Comparison of ENCODE assay signal across 18 cellular contexts in the genomic region with DNA sequence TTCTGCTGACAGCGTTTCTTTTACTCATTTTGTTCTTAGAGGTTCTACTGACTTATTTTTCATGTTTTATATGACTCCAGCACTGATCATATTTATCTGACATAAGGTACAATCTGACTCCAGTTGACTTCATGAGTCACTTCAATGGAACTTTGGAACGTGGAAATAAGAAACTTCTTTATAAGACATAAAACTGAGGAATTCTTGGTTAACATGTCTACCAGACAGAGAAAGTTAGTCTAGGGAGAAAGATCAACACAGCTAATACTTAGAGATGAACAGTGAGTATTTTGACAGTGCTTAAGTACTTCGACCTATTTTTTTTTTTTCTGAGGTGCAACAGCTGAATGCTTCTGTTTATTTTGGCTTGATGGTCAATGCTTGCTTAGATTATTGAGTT.
DNase-seq lines count a peak whose midpoint lies in the region; ATAC-seq and TF ChIP-seq lines count a peak whose summit lies in the region.
"Had no signal": no experiment of that assay in that cellular context is flagged by ENCODE, and none has a peak within 500 bp of the region (broad histone marks: within the 10 kb centered on the region; RNA-seq: fewer than 3 reads in every experiment).

No MANE protein-coding gene starts in this region.

- H3K36me3 Mint-ChIP-seq in Caco-2 (ENCODE audit: insufficient read depth, unreplicated experiment) = no peaks in the 10 kb centered on the region
- H3K36me3 Mint-ChIP-seq in stimulated activated effector memory CD8-positive, alpha-beta T cell treated with anti-CD3 and anti-CD28 coated beads, Interleukin-12 subunit alpha, Interleukin-12 subunit beta, amount 100 ng/mL, for 72 hours = no peaks in the 10 kb centered on the region

- no peak for TF ChIP-seq CTCF in BJ (IDR thresholded peaks at IDR 0.05; ENCODE audit: insufficient read depth, low read depth, low read length)
- TF ChIP-seq CTCF in PC-9 (conservative IDR thresholded peaks at IDR 0.05) = no peak
- no peak for TF ChIP-seq CTCF in osteoblast (IDR thresholded peaks at IDR 0.05; ENCODE audit: extremely low read depth, low read depth, low read length)
- TF ChIP-seq CTCF in Caco-2 (IDR thresholded peaks at IDR 0.05; ENCODE audit: insufficient read depth in 1 of 2, low read depth in 1 of 2, low read length in 1 of 2, severe bottlenecking in 1 of 2, unreplicated experiment in 1 of 2) = no peak

- no peaks in the 10 kb centered on the region; the same call in 1 of the 2 replicates for H3K9me2 ChIP-seq in PC-9 (ENCODE audit: insufficient read depth)

- BruUV-seq in PC-9 (replicated peaks; lab: Mats Ljungman, UMichigan) = no TSS peak
- BruUV-seq in Caco-2 (replicated peaks; lab: Mats Ljungman, UMichigan) = no TSS peak

- CTCF ChIA-PET in BJ (lab: Yijun Ruan, JAX) = no interaction called here
- CTCF ChIA-PET in PC-9 (lab: Charles Lee) = no interaction called here
- CTCF ChIA-PET in Caco-2 (lab: Charles Lee) = no interaction called here

- no peaks in the 10 kb centered on the region for H3K4me1 Mint-ChIP-seq in Caco-2 (ENCODE audit: low read depth, unreplicated experiment)
- H3K4me1 Mint-ChIP-seq in stimulated activated effector memory CD8-positive, alpha-beta T cell treated with anti-CD3 and anti-CD28 coated beads, Interleukin-12 subunit alpha, Interleukin-12 subunit beta, amount 100 ng/mL, for 72 hours = no peaks in the 10 kb centered on the region
- H3K4me1 Mint-ChIP-seq: activated naive CD8-positive, alpha-beta T cell treated with anti-CD3 and anti-CD28 coated beads, Interleukin-2, amount 50 U/mL, for 24 hours; B cell had no signal

- H3K9me3 ChIP-seq in PC-9 (ENCODE audit: insufficient read depth, low read depth) (no peaks in the 10 kb centered on the region), osteoblast (ENCODE audit: low read depth, low read length) (no peaks in the 10 kb centered on the region), Caco-2 (no peaks in the 10 kb centered on the region)

- H3K4me3 Mint-ChIP-seq in Caco-2 (ENCODE audit: unreplicated experiment) = no peak overlapping the region
- H3K4me3 Mint-ChIP-seq in stimulated activated effector memory CD8-positive, alpha-beta T cell treated with anti-CD3 and anti-CD28 coated beads, Interleukin-12 subunit alpha, Interleukin-12 subunit beta, amount 100 ng/mL, for 72 hours = no peak overlapping the region
- H3K4me3 Mint-ChIP-seq: activated naive CD8-positive, alpha-beta T cell treated with anti-CD3 and anti-CD28 coated beads, Interleukin-2, amount 50 U/mL, for 24 hours; activated T-cell treated with anti-CD3 and anti-CD28 coated beads, Interleukin-2, amount 50 U/mL, for 4 hours; B cell; stimulated activated naive CD8-positive, alpha-beta T cell treated with anti-CD3 and anti-CD28 coated beads, Interleukin-15, Interleukin-2, amounts not matched to agents 100 ng/mL and 50 ng/mL, for 24 hours had no signal

- H3K9me3 Mint-ChIP-seq in Caco-2 (ENCODE audit: unreplicated experiment) = no peaks in the 10 kb centered on the region
- H3K9me3 Mint-ChIP-seq in stimulated activated effector memory CD8-positive, alpha-beta T cell treated with anti-CD3 and anti-CD28 coated beads, Interleukin-12 subunit alpha, Interleukin-12 subunit beta, amount 100 ng/mL, for 72 hours = peaks cover 8% of the 10 kb centered on the region
- H3K9me3 Mint-ChIP-seq: activated T-cell treated with anti-CD3 and anti-CD28 coated beads, Interleukin-2, amount 50 U/mL, for 4 hours had no signal

- H4K20me1 ChIP-seq in PC-9 (ENCODE audit: insufficient read depth) (no peaks in the 10 kb centered on the region), osteoblast (ENCODE audit: insufficient read depth, low read length) (no peaks in the 10 kb centered on the region)

- no peaks in the 10 kb centered on the region for H3F3A ChIP-seq in PC-9 (ENCODE audit: insufficient read depth, low read depth)

- H3K4me1 ChIP-seq in PC-9 (replicated peaks; ENCODE audit: insufficient read depth) = 0 out of 2 replicates have a peak, but pooled peaks cover 3% of the 10 kb centered on the region
- peaks cover 13% of the 10 kb centered on the region for H3K4me1 ChIP-seq in osteoblast (ENCODE audit: insufficient read depth, low read length)
- no peaks in the 10 kb centered on the region for H3K4me1 ChIP-seq in Caco-2

- H3K27ac ChIP-seq in PC-9 = no peak overlapping the region
- no peak overlapping the region for H3K27ac ChIP-seq in osteoblast (ENCODE audit: low read depth, low read length)
- H3K27ac ChIP-seq: KMS-11 had no signal

- H3K27me3 Mint-ChIP-seq in Caco-2 (ENCODE audit: insufficient read depth, unreplicated experiment) = peaks cover 4% of the 10 kb centered on the region
- H3K27me3 Mint-ChIP-seq: activated naive CD8-positive, alpha-beta T cell treated with anti-CD3 and anti-CD28 coated beads, Interleukin-2, amount 50 U/mL, for 24 hours; B cell; stimulated activated naive CD8-positive, alpha-beta T cell treated with anti-CD3 and anti-CD28 coated beads, Interleukin-15, Interleukin-2, amounts not matched to agents 100 ng/mL and 50 ng/mL, for 24 hours had no signal

- no peak overlapping the region for H3K27ac Mint-ChIP-seq in Caco-2 (ENCODE audit: unreplicated experiment)
- H3K27ac Mint-ChIP-seq in stimulated activated effector memory CD8-positive, alpha-beta T cell treated with anti-CD3 and anti-CD28 coated beads, Interleukin-12 subunit alpha, Interleukin-12 subunit beta, amount 100 ng/mL, for 72 hours = no peak overlapping the region
- H3K27ac Mint-ChIP-seq: activated naive CD8-positive, alpha-beta T cell treated with anti-CD3 and anti-CD28 coated beads, Interleukin-2, amount 50 U/mL, for 24 hours; B cell; stimulated activated naive CD8-positive, alpha-beta T cell treated with anti-CD3 and anti-CD28 coated beads, Interleukin-15, Interleukin-2, amounts not matched to agents 100 ng/mL and 50 ng/mL, for 24 hours had no signal

- H3K79me2 ChIP-seq in PC-9 (ENCODE audit: low read depth) (no peaks in the 10 kb centered on the region), osteoblast (ENCODE audit: insufficient read depth, low read length) (no peaks in the 10 kb centered on the region)

- intact Hi-C loops in PC-9 (cut with micrococcal nuclease; ENCODE audit: unreplicated experiment) (no loop called here), Caco-2 (cut with micrococcal nuclease; ENCODE audit: unreplicated experiment) (no loop called here)

- H3K36me3 ChIP-seq in BJ (ENCODE audit: control insufficient read depth, insufficient read depth, low read length) (no peaks in the 10 kb centered on the region), PC-9 (ENCODE audit: low read depth) (no peaks in the 10 kb centered on the region), osteoblast (ENCODE audit: insufficient read depth, low read length) (no peaks in the 10 kb centered on the region), Caco-2 (ENCODE audit: control insufficient read depth, insufficient read depth, low read length) (no peaks in the 10 kb centered on the region)

- H3K4me3 ChIP-seq in BJ (ENCODE audit: low read depth, low read length) (no peak overlapping the region), PC-9 (no peak overlapping the region), osteoblast (ENCODE audit: insufficient read depth, low read length) (no peak overlapping the region), Caco-2 (ENCODE audit: low read depth, low read length) (no peak overlapping the region)

- POLR2A ChIA-PET in BJ (lab: Charles Lee) (no interaction called here), PC-9 (lab: Charles Lee; ENCODE audit: unreplicated experiment) (no interaction called here), Caco-2 (lab: Charles Lee) (no interaction called here)

- no peak for ATAC-seq in stimulated activated effector memory CD8-positive, alpha-beta T cell treated with anti-CD3 and anti-CD28 coated beads, Interleukin-12 subunit alpha, Interleukin-12 subunit beta, amount 100 ng/mL, for 72 hours
- ATAC-seq: activated naive CD8-positive, alpha-beta T cell treated with anti-CD3 and anti-CD28 coated beads, Interleukin-2, amount 50 U/mL, for 24 hours; activated T-cell treated with anti-CD3 and anti-CD28 coated beads, Interleukin-2, amount 50 U/mL, for 4 hours; left ventricle myocardium superior had no signal

- H3K27me3 ChIP-seq in BJ (ENCODE audit: control insufficient read depth, insufficient read depth, low read length) (no peaks in the 10 kb centered on the region), PC-9 (ENCODE audit: insufficient read depth, low read depth) (no peaks in the 10 kb centered on the region), osteoblast (ENCODE audit: insufficient read depth, low read length) (no peaks in the 10 kb centered on the region), Caco-2 (replicated peaks; ENCODE audit: control insufficient read depth, insufficient read depth, low read length) (no peaks in the 10 kb centered on the region)

- H3K4me2 ChIP-seq in PC-9 (no peak overlapping the region), osteoblast (ENCODE audit: insufficient read depth, low read length) (peak overlapping the region; percentile 23)
- H3K4me2 ChIP-seq: KMS-11 had no signal

- H2AFZ ChIP-seq in PC-9 (0 out of 2 replicates have a peak overlapping the region, but pooled peaks have one; percentile 16), osteoblast (ENCODE audit: low read length) (peak overlapping the region; percentile 57)

- DNase-seq in BJ (ENCODE audit: low read depth) (peak; percentile 9), PC-9 (no peak), fibroblast of gingiva (ENCODE audit: low read depth) (peak; percentile 4), osteoblast (ENCODE audit: insufficient read length, low spot score, missing footprints) (no peak), Caco-2 (no peak), hippocampal formation (lab: John Stamatoyannopoulos, UW) (no peak), NOMO-1 (lab: John Stamatoyannopoulos, UW; ENCODE audit: unreplicated experiment in 2 of 2) (no peak)
- no peak for DNase-seq in stimulated activated effector memory CD8-positive, alpha-beta T cell treated with anti-CD3 and anti-CD28 coated beads, Interleukin-12 subunit alpha, Interleukin-12 subunit beta, amount 100 ng/mL, for 72 hours (ENCODE audit: low spot score in 2 of 2)
- DNase-seq: activated naive CD8-positive, alpha-beta T cell treated with anti-CD3 and anti-CD28 coated beads, Interleukin-2, amount 50 U/mL, for 24 hours; activated T-cell treated with anti-CD3 and anti-CD28 coated beads, Interleukin-2, amount 50 U/mL, for 4 hours; DMS 273 treated with DMSO at 0.1 percent for 48 hours; left ventricle myocardium superior; NCI-H1436 treated with DMSO at 0.1 percent for 48 hours; NCI-H2227 treated with DMSO at 0.1 percent for 48 hours; stimulated activated CD4-positive, alpha-beta T cell treated with anti-CD3 and anti-CD28 coated beads, Interleukin-12 subunit alpha, Interleukin-12 subunit beta, amount 100 ng/mL, for 4 hours had no signal

Comparison
In these comparisons a context has a peak if more than half of its experiments do, and no peak if none do; other contexts are left out.
1. DNase-seq: peak in BJ (single experiment) and fibroblast of gingiva (single experiment); none in PC-9 (0 of 2), osteoblast (single experiment), Caco-2 (0 of 2), hippocampal formation (0 of 2), NOMO-1 (0 of 2) and stimulated activated effector memory CD8-positive, alpha-beta T cell treated with anti-CD3 and anti-CD28 coated beads, Interleukin-12 subunit alpha, Interleukin-12 subunit beta, amount 100 ng/mL, for 72 hours (0 of 2).